ENCODE assay signal across 11 cellular contexts in the genomic region with DNA sequence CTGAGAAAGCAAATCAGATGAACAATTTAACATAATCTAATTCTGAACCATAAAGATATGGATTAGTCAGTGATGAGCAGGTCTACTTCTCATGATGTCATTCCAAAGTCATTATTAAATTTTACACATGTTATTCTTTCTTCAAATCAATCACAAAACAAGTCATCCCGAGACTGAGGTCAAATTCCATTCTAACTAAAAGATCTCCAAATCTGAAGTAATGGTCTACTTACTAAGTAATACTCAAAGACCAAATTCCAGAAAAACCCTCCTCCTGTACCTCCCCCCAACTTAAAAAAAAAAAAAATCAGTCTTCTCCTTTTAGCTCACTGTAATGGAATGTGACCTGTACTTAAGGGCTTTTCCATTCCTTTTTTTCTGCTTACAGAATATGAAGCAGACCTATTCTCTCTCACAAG. TPM values are rescaled to one million over a fixed set of nuclear protein-coding genes. Genes with fewer than 3 reads are reported as not detected.
DNase-seq lines count a peak whose midpoint lies in the region; ATAC-seq and TF ChIP-seq lines count a peak whose summit lies in the region.
"Had no signal": no experiment of that assay in that cellular context is flagged by ENCODE, and none has a peak within 500 bp of the region (broad histone marks: within the 10 kb centered on the region; RNA-seq: fewer than 3 reads in every experiment).

No MANE protein-coding gene starts in this region.

- H3K27me3 ChIP-seq in breast epithelium (no peaks in the 10 kb centered on the region), upper lobe of left lung (no peaks in the 10 kb centered on the region)
- H3K27me3 ChIP-seq: tibial artery had no signal

- H3K27ac Mint-ChIP-seq in MCF 10A (ENCODE audit: low read depth, unreplicated experiment): peak overlapping the region; percentile 67

- H3K36me3 Mint-ChIP-seq in MCF 10A (ENCODE audit: insufficient read depth, unreplicated experiment): peaks cover 35% of the 10 kb centered on the region

- BruUV-seq in MCF 10A (replicated peaks; lab: Mats Ljungman, UMichigan): no TSS peak

- H3K9me3 ChIP-seq in breast epithelium (no peaks in the 10 kb centered on the region), upper lobe of left lung (no peaks in the 10 kb centered on the region)
- H3K9me3 ChIP-seq: tibial artery had no signal

- H3K4me1 ChIP-seq in breast epithelium (peaks cover 0 to 12% of the 10 kb centered on the region in 2 donors), upper lobe of left lung (peaks cover 35 to 75% (median 44%) of the 10 kb centered on the region in 4 donors)

- no peak for DNase-seq in MCF 10A (ENCODE audit: unreplicated experiment)
- DNase-seq in breast epithelium (ENCODE audit: low spot score in 2 of 2): no peak
- peak; percentile 21 for DNase-seq in amniotic stem cell (lab: John Stamatoyannopoulos, UW)
- peak; percentile 80 for DNase-seq in iris pigment epithelial cell (ENCODE audit: low read depth)
- DNase-seq in upper lobe of left lung: no peak
- DNase-seq in NCI-H524 treated with DMSO at 0.1 percent for 48 hours (lab: John Stamatoyannopoulos, UW): no peak
- DNase-seq: activated effector memory CD4-positive, alpha-beta T cell treated with Interleukin-2 at 50 U/mL for 16 hours; stimulated activated CD4-positive, alpha-beta T cell treated with anti-CD3 and anti-CD28 coated beads, Interleukin-2, amount 100 ng/mL, for 24 hours; tibial artery had no signal

- WGBS in upper lobe of left lung, 2 donors: 59 to 75% methylated on average over 1 of the region's 1 CpG

- CTCF ChIA-PET in MCF 10A (lab: Yijun Ruan, JAX): interaction anchor here (0.6 to 1.7 kb wide), 7 partner anchors 37 to 1216 kb away, joined by 3 to 8 read pairs (median 3); no protein-coding TSS in a partner anchor

- TF ChIP-seq CTCF in MCF 10A (IDR thresholded peaks at IDR 0.05; ENCODE audit: unreplicated experiment): no peak
- TF ChIP-seq CTCF in breast epithelium (IDR thresholded peaks at IDR 0.05): no peak
- TF ChIP-seq CTCF in upper lobe of left lung (IDR thresholded peaks at IDR 0.05): no peak

- no peak overlapping the region for H3K4me3 ChIP-seq in breast epithelium
- H3K4me3 ChIP-seq in upper lobe of left lung: no peak overlapping the region
- H3K4me3 ChIP-seq: tibial artery had no signal

- intact Hi-C loops in MCF 10A (cut with micrococcal nuclease): no loop called here
- intact Hi-C loops in breast epithelium (cut with DNase I; ENCODE audit: low total_unique reads): no loop called here

- H3K27ac ChIP-seq in breast epithelium: no peak overlapping the region
- peak overlapping the region; percentile 37 to 75 (median 56) for H3K27ac ChIP-seq in upper lobe of left lung

- TF ChIP-seq POLR2A in breast epithelium (IDR thresholded peaks at IDR 0.05): no peak
- TF ChIP-seq POLR2A in upper lobe of left lung (IDR thresholded peaks at IDR 0.05): no peak

- H3K36me3 ChIP-seq in breast epithelium (no peaks in the 10 kb centered on the region), upper lobe of left lung (peaks cover 0 to 17% (median 2%) of the 10 kb centered on the region in 4 donors)

- no peak overlapping the region for H3K4me3 Mint-ChIP-seq in MCF 10A (ENCODE audit: unreplicated experiment)

- ATAC-seq in upper lobe of left lung (ENCODE audit: low FRiP score in 2 of 2): peak; percentile 35 to 67
- no peak for ATAC-seq in GM18520 (IDR thresholded peaks at IDR 0.05; ENCODE audit: unreplicated experiment)
- ATAC-seq in GM18907 (IDR thresholded peaks at IDR 0.05; ENCODE audit: unreplicated experiment): no peak

- POLR2A ChIA-PET in MCF 10A (lab: Yijun Ruan, JAX): interaction anchor here (0.6 to 1.6 kb wide), 7 partner anchors 37 to 111 kb away, joined by 3 to 15 read pairs (median 5); partner anchors contain the start of gene HBEGF

- H3K27me3 Mint-ChIP-seq in MCF 10A (ENCODE audit: insufficient read depth, unreplicated experiment): no peaks in the 10 kb centered on the region

- peaks cover 55% of the 10 kb centered on the region for H3K4me1 Mint-ChIP-seq in MCF 10A (ENCODE audit: insufficient read depth, unreplicated experiment)

- H3K9me3 Mint-ChIP-seq in MCF 10A (ENCODE audit: unreplicated experiment): no peaks in the 10 kb centered on the region

- TF ChIP-seq EP300 in upper lobe of left lung (IDR thresholded peaks at IDR 0.05): no peak

RNA-seq across cellular contexts. Expression of gene PFDN1, which starts 4.7 kb away (rescaled TPM):
- 94.7 and 102 TPM in 2 replicates for total RNA-seq in MCF 10A (2022)
- total RNA-seq in breast epithelium: 10 to 100 TPM; 72.2 to 93.4 (median 86.3) TPM
- total RNA-seq in upper lobe of left lung: 100 to 1,000 TPM in 2 of 6 donors, 10 to 100 TPM in 4; 44.7 to 128 (median 87.7) TPM

RNA-seq across cellular contexts. Expression of gene HBEGF, which starts 48.2 kb away (rescaled TPM):
- total RNA-seq in MCF 10A (2022) (20.6 and 55.7 TPM in 2 replicates), breast epithelium (10 to 100 TPM in 2 of 3 donors, 1 to 10 TPM in 1; 4.3 to 22.9 (median 13.5) TPM), upper lobe of left lung (10 to 100 TPM; 10.5 to 65.0 (median 49.5) TPM)

Comparison
In these comparisons a context has a peak if more than half of its experiments do, and no peak if none do; other contexts are left out.
1. DNase-seq: peak in amniotic stem cell (single experiment) and iris pigment epithelial cell (single experiment); none in MCF 10A (single experiment), breast epithelium (0 of 2), upper lobe of left lung (0 of 2) and NCI-H524 treated with DMSO at 0.1 percent for 48 hours (single experiment).
2. H3K27ac ChIP-seq: peak in upper lobe of left lung (4 of 4); none in breast epithelium (0 of 2).
3. ATAC-seq: peak in upper lobe of left lung (2 of 2); none in GM18520 (single experiment) and GM18907 (single experiment).